ENCODE assay signal across 2 cellular contexts in the genomic region with DNA sequence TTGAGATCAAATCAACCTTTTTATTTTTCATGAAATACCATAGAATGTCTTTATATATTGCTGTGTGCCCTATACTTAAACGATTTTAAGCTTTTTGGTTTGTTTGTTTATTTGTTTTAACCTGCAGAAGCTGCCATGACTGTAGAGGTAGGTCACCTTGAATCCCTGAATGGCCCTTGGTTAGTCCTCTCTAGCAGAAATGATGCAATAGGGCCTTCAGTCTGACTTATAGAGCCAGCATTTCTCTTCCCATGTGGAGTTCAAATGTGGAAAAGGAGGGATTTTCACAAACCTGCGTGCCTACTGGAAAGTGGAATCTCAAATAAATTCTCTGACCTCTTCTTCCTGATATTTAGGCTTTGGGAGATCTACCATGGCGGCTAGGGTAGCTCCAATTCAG.
A peak's percentile ranks its signal among the peaks of the same experiment; 100 is the strongest.
TF ChIP-seq lines count a peak whose summit lies in the region.

No MANE protein-coding gene starts in this region.

TF ChIP-seq in H1, 55 proteins besides CTCF, POLR2A, EP300 and RAD21:
- TF ChIP-seq JUN (IDR thresholded peaks at IDR 0.05; ENCODE audit: low read depth, low read length) (no peak), RXRA (IDR thresholded peaks at IDR 0.05; ENCODE audit: insufficient read depth, low read depth, low read length) (no peak), YY1 (IDR thresholded peaks at IDR 0.05; ENCODE audit: low read depth, low read length) (no peak), CEBPB (IDR thresholded peaks at IDR 0.05; ENCODE audit: low read depth, low read length) (peak; percentile 47; the same call in 1 of the 2 replicates), SUZ12 (IDR thresholded peaks at IDR 0.05; ENCODE audit: low read length) (no peak), HDAC6 (IDR thresholded peaks at IDR 0.05; ENCODE audit: low read depth, low read length) (no peak), POU5F1 (IDR thresholded peaks at IDR 0.05; ENCODE audit: low read depth, low read length) (no peak)

TF ChIP-seq in GM12891, 5 proteins besides CTCF, POLR2A, EP300 and RAD21:
- TF ChIP-seq POLR2AphosphoS5 (IDR thresholded peaks at IDR 0.05; ENCODE audit: low read depth, low read length) (no peak), TAF1 (IDR thresholded peaks at IDR 0.05; ENCODE audit: low read depth, low read length) (no peak), SPI1 (IDR thresholded peaks at IDR 0.05; ENCODE audit: low read depth, low read length) (no peak), PAX5 (IDR thresholded peaks at IDR 0.05; ENCODE audit: insufficient read depth, low read length, severe bottlenecking) (no peak), POU2F2 (IDR thresholded peaks at IDR 0.05; ENCODE audit: low read depth, low read length) (no peak)
